Comparison of ENCODE assay signal across 1 cellular context in genomic region chr7:141976524-141977245, GRCh38.
TF ChIP-seq lines count a peak whose summit lies in the region.

No MANE protein-coding gene starts in this region.

TF ChIP-seq in SK-N-SH treated with all-trans-retinoic acid at 6 μM for 48 hours, 23 proteins besides CTCF, POLR2A, EP300 and RAD21 (continued from another document):
- TF ChIP-seq TOX (CRISPR knock-in tag; IDR thresholded peaks at IDR 0.05; ENCODE audit: borderline replicate concordance) (no peak), PATZ1 (CRISPR knock-in tag; IDR thresholded peaks at IDR 0.05; ENCODE audit: borderline replicate concordance) (no peak), ZC3H10 (CRISPR knock-in tag; IDR thresholded peaks at IDR 0.05) (no peak), ZNF565 (CRISPR knock-in tag; conservative IDR thresholded peaks at IDR 0.05; ENCODE audit: low read depth) (no peak), RARB (CRISPR knock-in tag; IDR thresholded peaks at IDR 0.05) (no peak), TSHZ2 (CRISPR knock-in tag; IDR thresholded peaks at IDR 0.05) (no peak), ZFP30 (CRISPR knock-in tag; IDR thresholded peaks at IDR 0.05) (no peak), ARNTL (CRISPR knock-in tag; IDR thresholded peaks at IDR 0.05; ENCODE audit: borderline replicate concordance, low read depth) (no peak), OSR1 (CRISPR knock-in tag; IDR thresholded peaks at IDR 0.05) (no peak), SNAI2 (CRISPR knock-in tag; IDR thresholded peaks at IDR 0.05) (no peak), PPARA (CRISPR knock-in tag; IDR thresholded peaks at IDR 0.05; ENCODE audit: borderline replicate concordance) (no peak), ISL1 (CRISPR knock-in tag; IDR thresholded peaks at IDR 0.05) (no peak), ZNF8 (CRISPR knock-in tag; IDR thresholded peaks at IDR 0.05) (no peak)
